Comparison of ENCODE assay signal across 21 cellular contexts in genomic region chr6:51814418-51814817, GRCh38.
DNase-seq lines count a peak whose midpoint lies in the region; ATAC-seq and FAIRE-seq lines count a peak whose summit lies in the region.
"Had no signal": no experiment of that assay in that cellular context is flagged by ENCODE, and none has a peak within 500 bp of the region (broad histone marks: within the 10 kb centered on the region; RNA-seq: fewer than 3 reads in every experiment).

No MANE protein-coding gene starts in this region.

- CTCF ChIA-PET in activated naive CD4-positive, alpha-beta T cell treated with anti-CD3 and anti-CD28 coated beads, Interleukin-2, amount 10 ng/mL, durations not matched to agents 7 days and 5 days (lab: Charles Lee) = no interaction called here

- no peaks in the 10 kb centered on the region for H3K27me3 Mint-ChIP-seq in activated naive CD4-positive, alpha-beta T cell treated with anti-CD3 and anti-CD28 coated beads, Interleukin-2, amount 10 ng/mL, durations not matched to agents 7 days and 5 days
- H3K27me3 Mint-ChIP-seq: activated naive CD8-positive, alpha-beta T cell had no signal

- no peaks in the 10 kb centered on the region for H3K9me3 Mint-ChIP-seq in activated naive CD4-positive, alpha-beta T cell treated with anti-CD3 and anti-CD28 coated beads, Interleukin-2, amount 10 ng/mL, durations not matched to agents 7 days and 5 days

- H2BK15ac ChIP-seq in mesendoderm (replicated peaks; ENCODE audit: low read depth) = no peak overlapping the region

- ATAC-seq in GM19452 (IDR thresholded peaks at IDR 0.05; ENCODE audit: unreplicated experiment) (peak; percentile 60), HG03432 (IDR thresholded peaks at IDR 0.05; ENCODE audit: unreplicated experiment) (peak; percentile 71)

- peak; percentile 75 for DNase-seq in NCI-H510A (lab: John Stamatoyannopoulos, UW)
- DNase-seq in mesendoderm = peak; percentile 38
- DNase-seq in HuH-7 (ENCODE audit: low spot score) = no peak
- no peak for DNase-seq in HTR-8/SVneo (ENCODE audit: insufficient read length, low spot score)
- no peak for DNase-seq in activated naive CD4-positive, alpha-beta T cell treated with anti-CD3 and anti-CD28 coated beads, Interleukin-2, amount 10 ng/mL, durations not matched to agents 7 days and 5 days
- DNase-seq: activated T-cell treated with anti-CD3 and anti-CD28 coated beads for 4 hours; effector memory CD4-positive, alpha-beta T cell; GM23248; NCI-H524 treated with DMSO at 0.1 percent for 48 hours; sigmoid colon; stimulated activated CD4-positive, alpha-beta T cell treated with anti-CD3 and anti-CD28 coated beads, Interleukin-4, amount 100 ng/mL, for 1 hour had no signal

- peak overlapping the region; percentile 39 for H4K8ac ChIP-seq in mesendoderm (ENCODE audit: low read depth, low read length)

- H3K79me2 ChIP-seq in mesendoderm (ENCODE audit: control insufficient read depth, insufficient read depth, low read length) = no peaks in the 10 kb centered on the region

- H3K4me3 Mint-ChIP-seq in activated naive CD4-positive, alpha-beta T cell treated with anti-CD3 and anti-CD28 coated beads, Interleukin-2, amount 10 ng/mL, durations not matched to agents 7 days and 5 days = no peak overlapping the region
- H3K4me3 Mint-ChIP-seq: activated naive CD8-positive, alpha-beta T cell had no signal

- no peak overlapping the region for H3K27ac ChIP-seq in mesendoderm (ENCODE audit: low read depth, low read length)
- H3K27ac ChIP-seq: BLaER1 treated with 17β-estradiol and CSF1 and Interleukin-3, amounts not matched to agents 10 nM and 100 nM; GM23248; neutrophil; sigmoid colon; tibial nerve had no signal

- no peaks in the 10 kb centered on the region for H3K4me1 Mint-ChIP-seq in activated naive CD4-positive, alpha-beta T cell treated with anti-CD3 and anti-CD28 coated beads, Interleukin-2, amount 10 ng/mL, durations not matched to agents 7 days and 5 days

- H3K27me3 ChIP-seq in mesendoderm (ENCODE audit: insufficient read depth, low read length, poor library complexity) = no peaks in the 10 kb centered on the region
- H3K27me3 ChIP-seq: BLaER1 treated with 17β-estradiol and CSF1 and Interleukin-3, amounts not matched to agents 10 nM and 100 nM; neutrophil; sigmoid colon; tibial nerve had no signal

- no peak overlapping the region for H4K5ac ChIP-seq in mesendoderm (ENCODE audit: low read length)

- FAIRE-seq in HTR-8/SVneo (lab: Jason Lieb, UNC) = no peak
- FAIRE-seq: frontal cortex, GM12891, GM19239, keratinocyte had no signal

- no peak overlapping the region for H3K27ac Mint-ChIP-seq in activated naive CD4-positive, alpha-beta T cell treated with anti-CD3 and anti-CD28 coated beads, Interleukin-2, amount 10 ng/mL, durations not matched to agents 7 days and 5 days
- H3K27ac Mint-ChIP-seq: activated naive CD8-positive, alpha-beta T cell had no signal

- no peak overlapping the region for H2AK5ac ChIP-seq in mesendoderm (ENCODE audit: low read length)

- H3K36me3 ChIP-seq in mesendoderm (ENCODE audit: control insufficient read depth, insufficient read depth, low read length) = no peaks in the 10 kb centered on the region
- H3K36me3 ChIP-seq: BLaER1 treated with 17β-estradiol and CSF1 and Interleukin-3, amounts not matched to agents 10 nM and 100 nM; neutrophil; sigmoid colon; tibial nerve had no signal

- no peaks in the 10 kb centered on the region for H3K79me1 ChIP-seq in mesendoderm (ENCODE audit: low read length)

- H3K4me1 ChIP-seq in mesendoderm (ENCODE audit: control insufficient read depth, low read depth, low read length) = no peaks in the 10 kb centered on the region
- H3K4me1 ChIP-seq: sigmoid colon, tibial nerve had no signal

- WGBS in mesendoderm (ENCODE audit: extremely low coverage, insufficient coverage, low lambda C conversion rate) = no CpG with 5 or more reads among the region's 1 CpG

- no peak overlapping the region for H3K56ac ChIP-seq in mesendoderm (ENCODE audit: low read length)

- no peak overlapping the region for H3K4me2 ChIP-seq in mesendoderm (ENCODE audit: low read length)
- H3K4me2 ChIP-seq: BLaER1 treated with 17β-estradiol and CSF1 and Interleukin-3, amounts not matched to agents 10 nM and 100 nM had no signal

- H3K36me3 Mint-ChIP-seq in activated naive CD4-positive, alpha-beta T cell treated with anti-CD3 and anti-CD28 coated beads, Interleukin-2, amount 10 ng/mL, durations not matched to agents 7 days and 5 days = no peaks in the 10 kb centered on the region
- H3K36me3 Mint-ChIP-seq: activated naive CD8-positive, alpha-beta T cell had no signal

- H2BK5ac ChIP-seq in mesendoderm (ENCODE audit: low read length) = no peak overlapping the region

- H3K23ac ChIP-seq in mesendoderm (ENCODE audit: low read length) = no peak overlapping the region

- no peak overlapping the region for H3K9ac ChIP-seq in mesendoderm (ENCODE audit: low read length)
- H3K9ac ChIP-seq: BLaER1 treated with 17β-estradiol and CSF1 and Interleukin-3, amounts not matched to agents 10 nM and 100 nM; GM23248 had no signal

- no peak overlapping the region for H3K4me3 ChIP-seq in mesendoderm (ENCODE audit: low read length)
- H3K4me3 ChIP-seq: BLaER1 treated with 17β-estradiol and CSF1 and Interleukin-3, amounts not matched to agents 10 nM and 100 nM; GM23248; sigmoid colon; tibial nerve had no signal

- H2BK120ac ChIP-seq in mesendoderm (ENCODE audit: low read depth, low read length) = no peak overlapping the region

- no peak overlapping the region for H3K4ac ChIP-seq in mesendoderm (ENCODE audit: low read depth, low read length)

- no peak overlapping the region for H3K18ac ChIP-seq in mesendoderm (ENCODE audit: low read length)

Comparison
In these comparisons a context has a peak if more than half of its experiments do, and no peak if none do; other contexts are left out.
1. DNase-seq: peak in NCI-H510A (single experiment) and mesendoderm (single experiment); none in HuH-7 (single experiment), HTR-8/SVneo (single experiment) and activated naive CD4-positive, alpha-beta T cell treated with anti-CD3 and anti-CD28 coated beads, Interleukin-2, amount 10 ng/mL, durations not matched to agents 7 days and 5 days (single experiment).